9 cellular contexts compared by ENCODE assay signal in genomic region chr1:1058921-1059493, GRCh38. TPM values are rescaled to one million over a fixed set of nuclear protein-coding genes. Genes with fewer than 3 reads are reported as not detected.
DNase-seq lines count a peak whose midpoint lies in the region; ATAC-seq and TF ChIP-seq lines count a peak whose summit lies in the region.
"Had no signal": no experiment of that assay in that cellular context is flagged by ENCODE, and none has a peak within 500 bp of the region (broad histone marks: within the 10 kb centered on the region; RNA-seq: fewer than 3 reads in every experiment).

No MANE protein-coding gene starts in this region.

- DNase-seq in CD4-positive, CD25-positive, alpha-beta regulatory T cell = peak in 2 of 3 donors; percentile 35 to 45
- DNase-seq in SK-MEL-5 (ENCODE audit: low read depth, low spot score) (peak; percentile 37), endodermal cell (peak; percentile 76), HT-29 (ENCODE audit: low spot score) (no peak)
- no peak for DNase-seq in effector CD8-positive, alpha-beta T cell (lab: John Stamatoyannopoulos, UW)

- H3F3A ChIP-seq in neural cell (ENCODE audit: insufficient read depth, low read length, poor library complexity, severe bottlenecking) = no peaks in the 10 kb centered on the region

- WGBS in endodermal cell (ENCODE audit: insufficient coverage in 1 of 2, insufficient read length in 1 of 2), 2 experiments = 1 to 2% methylated on average over 29 to 48 of the region's 48 CpGs

- no peak overlapping the region for H3K4me2 ChIP-seq in neural cell (ENCODE audit: low read length)

- H3K9me3 Mint-ChIP-seq in CD4-positive, CD25-positive, alpha-beta regulatory T cell = no peaks in the 10 kb centered on the region
- H3K9me3 Mint-ChIP-seq in endodermal cell = no peaks in the 10 kb centered on the region

- H3K27me3 Mint-ChIP-seq in CD4-positive, CD25-positive, alpha-beta regulatory T cell = peaks cover 24% of the 10 kb centered on the region
- H3K27me3 Mint-ChIP-seq in endodermal cell (ENCODE audit: insufficient read depth) = peaks cover 62% of the 10 kb centered on the region

- no peak overlapping the region for H3K27ac ChIP-seq in CD4-positive, CD25-positive, alpha-beta regulatory T cell (ENCODE audit: insufficient read depth, low read length, poor library complexity, severe bottlenecking)
- no peak overlapping the region for H3K27ac ChIP-seq in endodermal cell (ENCODE audit: low read depth, low read length)
- no peak overlapping the region for H3K27ac ChIP-seq in neural cell (ENCODE audit: low read length)

- peak; percentile 6 to 14 for ATAC-seq in CD4-positive, CD25-positive, alpha-beta regulatory T cell (ENCODE audit: low read depth in 2 of 2)
- ATAC-seq in GM19035 (IDR thresholded peaks at IDR 0.05; ENCODE audit: unreplicated experiment) (peak; percentile 48), HG03139 (IDR thresholded peaks at IDR 0.05; ENCODE audit: unreplicated experiment) (peak; percentile 28)

- no peaks in the 10 kb centered on the region for H3K79me2 ChIP-seq in neural cell (replicated peaks; ENCODE audit: insufficient read depth, low read length)

- H3K9me3 ChIP-seq in CD4-positive, CD25-positive, alpha-beta regulatory T cell (ENCODE audit: control insufficient read depth in 2 of 2, low read length in 2 of 2) = no peaks in the 10 kb centered on the region
- H3K9me3 ChIP-seq in endodermal cell (ENCODE audit: control insufficient read depth, low read length) (no peaks in the 10 kb centered on the region), neural cell (ENCODE audit: low read length) (no peaks in the 10 kb centered on the region)

- peak overlapping the region; percentile 66 to 82 (median 76) for H3K4me3 Mint-ChIP-seq in CD4-positive, CD25-positive, alpha-beta regulatory T cell
- H3K4me3 Mint-ChIP-seq in endodermal cell = peak overlapping the region; percentile 56

- no peaks in the 10 kb centered on the region for H4K20me1 ChIP-seq in neural cell (ENCODE audit: insufficient read depth)

- H3K4me3 ChIP-seq in CD4-positive, CD25-positive, alpha-beta regulatory T cell (ENCODE audit: low read depth, low read length) = no peak overlapping the region
- H3K4me3 ChIP-seq in endodermal cell (ENCODE audit: low read length) (peak overlapping the region; percentile 68), neural cell (ENCODE audit: low read length) (peak overlapping the region; percentile 63)

- in situ Hi-C loops in SK-MEL-5 (cut with HindIII; ENCODE audit: low pct_unique_long_range_greater_than_20kb, low sequenced_read_pairs) = no loop called here

- H3K9ac ChIP-seq in endodermal cell (ENCODE audit: extremely low read depth, low read length, poor library complexity, severe bottlenecking) (no peak overlapping the region), neural cell (ENCODE audit: low read length) (peak overlapping the region; percentile 17)

- no peaks in the 10 kb centered on the region for H3K9me2 ChIP-seq in neural cell (ENCODE audit: insufficient read depth, low read length)

- TF ChIP-seq CTCF in endodermal cell (conservative IDR thresholded peaks at IDR 0.05) = peak; percentile 83
- no peak for TF ChIP-seq CTCF in neural cell (IDR thresholded peaks at IDR 0.05; ENCODE audit: poor library complexity, severe bottlenecking)

- H3K36me3 ChIP-seq in CD4-positive, CD25-positive, alpha-beta regulatory T cell (ENCODE audit: control insufficient read depth, insufficient read depth, low read length) = no peaks in the 10 kb centered on the region
- peaks cover 5% of the 10 kb centered on the region for H3K36me3 ChIP-seq in endodermal cell (ENCODE audit: control insufficient read depth, insufficient read depth, low read length)
- no peaks in the 10 kb centered on the region for H3K36me3 ChIP-seq in neural cell (ENCODE audit: insufficient read depth, low read length)

- H3K27me3 ChIP-seq in CD4-positive, CD25-positive, alpha-beta regulatory T cell (ENCODE audit: control insufficient read depth, insufficient read depth, low read length) = no peaks in the 10 kb centered on the region
- peaks cover 59% of the 10 kb centered on the region for H3K27me3 ChIP-seq in endodermal cell (ENCODE audit: control insufficient read depth, insufficient read depth, low read length, poor library complexity, severe bottlenecking)
- peaks cover 23% of the 10 kb centered on the region for H3K27me3 ChIP-seq in neural cell (ENCODE audit: insufficient read depth, low read depth, low read length)

- no peak for TF ChIP-seq EP300 in neural cell (conservative IDR thresholded peaks at IDR 0.05; ENCODE audit: poor library complexity, severe bottlenecking)

- no peak overlapping the region for H2AFZ ChIP-seq in neural cell (ENCODE audit: low read depth, low read length)

- no peak for TF ChIP-seq RAD21 in neural cell (conservative IDR thresholded peaks at IDR 0.05)

- H3K4me1 ChIP-seq in CD4-positive, CD25-positive, alpha-beta regulatory T cell (ENCODE audit: control insufficient read depth, insufficient read depth, low read length, poor library complexity, severe bottlenecking) = peaks cover 29% of the 10 kb centered on the region
- no peaks in the 10 kb centered on the region for H3K4me1 ChIP-seq in endodermal cell (ENCODE audit: control insufficient read depth, insufficient read depth, low read length)

- no peak overlapping the region for H3K27ac Mint-ChIP-seq in CD4-positive, CD25-positive, alpha-beta regulatory T cell
- H3K27ac Mint-ChIP-seq in endodermal cell = no peak overlapping the region

- H3K4me1 Mint-ChIP-seq in CD4-positive, CD25-positive, alpha-beta regulatory T cell = peaks cover 0 to 14% (median 0%) of the 10 kb centered on the region in 4 donors
- H3K4me1 Mint-ChIP-seq in endodermal cell = no peaks in the 10 kb centered on the region

- H3K36me3 Mint-ChIP-seq in CD4-positive, CD25-positive, alpha-beta regulatory T cell = no peaks in the 10 kb centered on the region
- H3K36me3 Mint-ChIP-seq in endodermal cell (ENCODE audit: low read depth) = peaks cover 8% of the 10 kb centered on the region

TF ChIP-seq in neural cell, 6 proteins besides CTCF, POLR2A, EP300 and RAD21 (continues in another document):
- TF ChIP-seq SMC3 (conservative IDR thresholded peaks at IDR 0.05; ENCODE audit: poor library complexity) (no peak), POLR2AphosphoS5 (IDR thresholded peaks at IDR 0.05) (no peak)

RNA-seq across cellular contexts. Expression of gene RNF223, which starts 15.1 kb away (rescaled TPM):
- not detected for total RNA-seq in CD4-positive, CD25-positive, alpha-beta regulatory T cell
- not detected for polyA plus RNA-seq in CD4-positive, CD25-positive, alpha-beta regulatory T cell
- total RNA-seq in SK-MEL-5 (2014; rRNA removed; shearing (Covaris generic)) = not detected in 2 replicates
- polyA plus RNA-seq in SK-MEL-5 (2015; cell fraction: cytosol; rRNA removed) = not detected in 2 replicates
- not detected in 2 replicates for polyA plus RNA-seq in SK-MEL-5 (2015; cell fraction: nucleus; rRNA removed)
- not detected for total RNA-seq in endodermal cell
- not detected for polyA plus RNA-seq in endodermal cell (2013, experiment 1 of 2)
- polyA plus RNA-seq in endodermal cell (2013, experiment 2 of 2) = not detected
- not detected in 2 replicates for polyA plus RNA-seq in neural cell
- not detected in 2 replicates for polyA minus RNA-seq in neural cell
- total RNA-seq in HT-29 (2014; rRNA removed; shearing (Covaris generic)) = 16.2 and 16.5 TPM in 2 replicates
- total RNA-seq: T-helper 1 cell treated with Interleukin-12 subunit alpha and Interleukin-12 subunit beta and Interleukin-4 antibody, amounts not matched to agents 30 ng/mL and 1 ng/mL, for 36 hours had no signal

RNA-seq across cellular contexts. Expression of gene AGRN, which starts 39.1 kb away (rescaled TPM):
- total RNA-seq in CD4-positive, CD25-positive, alpha-beta regulatory T cell = 4.2 TPM
- under 1 TPM in 3 of 4 donors, not detected in 1; 0.06 to 0.38 (median 0.21) TPM for polyA plus RNA-seq in CD4-positive, CD25-positive, alpha-beta regulatory T cell
- total RNA-seq in SK-MEL-5 (2014; rRNA removed; shearing (Covaris generic)) = 21.3 and 23.0 TPM in 2 replicates
- polyA plus RNA-seq in SK-MEL-5 (2015; cell fraction: cytosol; rRNA removed) = 58.8 and 70.0 TPM in 2 replicates
- polyA plus RNA-seq in SK-MEL-5 (2015; cell fraction: nucleus; rRNA removed) = 110 and 125 TPM in 2 replicates
- 100 to 1,000 TPM; 269 to 288 TPM for total RNA-seq in endodermal cell
- polyA plus RNA-seq in endodermal cell (2013, experiment 1 of 2) = 192 TPM
- polyA plus RNA-seq in endodermal cell (2013, experiment 2 of 2) = 176 TPM
- polyA plus RNA-seq in neural cell = 104 and 106 TPM in 2 replicates
- polyA minus RNA-seq in neural cell = 131 and 169 TPM in 2 replicates
- 683 and 894 TPM in 2 replicates for total RNA-seq in HT-29 (2014; rRNA removed; shearing (Covaris generic))

RNA-seq across cellular contexts. Expression of gene ISG15, which starts 45.7 kb away (rescaled TPM):
- 76.7 TPM for total RNA-seq in CD4-positive, CD25-positive, alpha-beta regulatory T cell
- 100 to 1,000 TPM; 174 to 489 (median 295) TPM for polyA plus RNA-seq in CD4-positive, CD25-positive, alpha-beta regulatory T cell
- 3.1 and 6.2 TPM in 2 replicates for total RNA-seq in SK-MEL-5 (2014; rRNA removed; shearing (Covaris generic))
- 4.5 and 8.6 TPM in 2 replicates for polyA plus RNA-seq in SK-MEL-5 (2015; cell fraction: cytosol; rRNA removed)
- not detected in 2 replicates for polyA plus RNA-seq in SK-MEL-5 (2015; cell fraction: nucleus; rRNA removed)
- 10 to 100 TPM; 46.6 to 48.4 TPM for total RNA-seq in endodermal cell
- polyA plus RNA-seq in endodermal cell (2013, experiment 1 of 2) = 31.4 TPM
- 31.8 TPM for polyA plus RNA-seq in endodermal cell (2013, experiment 2 of 2)
- polyA plus RNA-seq in neural cell = 3.0 and 8.0 TPM in 2 replicates
- 1.9 and 4.9 TPM in 2 replicates for polyA minus RNA-seq in neural cell
- total RNA-seq in HT-29 (2014; rRNA removed; shearing (Covaris generic)) = 706 and 895 TPM in 2 replicates

RNA-seq across cellular contexts. Expression of gene C1orf159, which starts 56.9 kb away (rescaled TPM):
- total RNA-seq in CD4-positive, CD25-positive, alpha-beta regulatory T cell = 20.0 TPM
- 1 to 10 TPM; 3.0 to 6.3 (median 4.7) TPM for polyA plus RNA-seq in CD4-positive, CD25-positive, alpha-beta regulatory T cell
- 9.4 and 10.0 TPM in 2 replicates for total RNA-seq in SK-MEL-5 (2014; rRNA removed; shearing (Covaris generic))
- polyA plus RNA-seq in SK-MEL-5 (2015; cell fraction: cytosol; rRNA removed) = 21.1 and 22.0 TPM in 2 replicates
- polyA plus RNA-seq in SK-MEL-5 (2015; cell fraction: nucleus; rRNA removed) = 76.1 and 80.9 TPM in 2 replicates
- 10 to 100 TPM; 23.1 to 29.5 TPM for total RNA-seq in endodermal cell
- 22.6 TPM for polyA plus RNA-seq in endodermal cell (2013, experiment 1 of 2)
- 22.5 TPM for polyA plus RNA-seq in endodermal cell (2013, experiment 2 of 2)
- 31.5 and 52.6 TPM in 2 replicates for polyA plus RNA-seq in neural cell
- 18.6 and 20.7 TPM in 2 replicates for polyA minus RNA-seq in neural cell
- 61.4 and 67.6 TPM in 2 replicates for total RNA-seq in HT-29 (2014; rRNA removed; shearing (Covaris generic))

RNA-seq across cellular contexts. Expression of gene HES4, which starts 59.1 kb away (rescaled TPM):
- 25.9 TPM for total RNA-seq in CD4-positive, CD25-positive, alpha-beta regulatory T cell
- polyA plus RNA-seq in CD4-positive, CD25-positive, alpha-beta regulatory T cell = 1 to 10 TPM in 2 of 4 donors, under 1 TPM in 1, not detected in 1; 0.21 to 1.3 (median 1.1) TPM
- total RNA-seq in SK-MEL-5 (2014; rRNA removed; shearing (Covaris generic)) = 4.8 and 8.4 TPM in 2 replicates
- 5.6 and 5.8 TPM in 2 replicates for polyA plus RNA-seq in SK-MEL-5 (2015; cell fraction: cytosol; rRNA removed)
- polyA plus RNA-seq in SK-MEL-5 (2015; cell fraction: nucleus; rRNA removed) = 30.8 and 42.4 TPM in 2 replicates
- 10 to 100 TPM; 16.1 to 19.7 TPM for total RNA-seq in endodermal cell
- 144 TPM for polyA plus RNA-seq in endodermal cell (2013, experiment 1 of 2)
- 117 TPM for polyA plus RNA-seq in endodermal cell (2013, experiment 2 of 2)
- 196 and 204 TPM in 2 replicates for polyA plus RNA-seq in neural cell
- 24.3 and 24.4 TPM in 2 replicates for polyA minus RNA-seq in neural cell
- total RNA-seq in HT-29 (2014; rRNA removed; shearing (Covaris generic)) = 110 and 139 TPM in 2 replicates

Comparison
In these comparisons a context has a peak if more than half of its experiments do, and no peak if none do; other contexts are left out.
1. DNase-seq: peak in CD4-positive, CD25-positive, alpha-beta regulatory T cell (2 of 3), SK-MEL-5 (single experiment) and endodermal cell (single experiment); none in effector CD8-positive, alpha-beta T cell (single experiment) and HT-29 (single experiment).
2. RNA of gene RNF223, which starts 15.1 kb away (total RNA-seq): 16.2 to 16.5 TPM in HT-29; not detected in endodermal cell, not detected in CD4-positive, CD25-positive, alpha-beta regulatory T cell (single experiment) and not detected in SK-MEL-5; every median in the first group is over 10 times any median in the second.
3. RNA of gene AGRN, which starts 39.1 kb away (total RNA-seq): 683 to 894 TPM in HT-29 and 269 to 288 TPM in endodermal cell; 21.3 to 23.0 TPM in SK-MEL-5 and 4.2 TPM in CD4-positive, CD25-positive, alpha-beta regulatory T cell (single experiment); every median in the first group is over 10 times any median in the second.
4. Peak in every context shown above with its lines, with median percentiles within 50 percentile points of each other: ATAC-seq.